2 cellular contexts compared by ENCODE assay signal in the genomic region with DNA sequence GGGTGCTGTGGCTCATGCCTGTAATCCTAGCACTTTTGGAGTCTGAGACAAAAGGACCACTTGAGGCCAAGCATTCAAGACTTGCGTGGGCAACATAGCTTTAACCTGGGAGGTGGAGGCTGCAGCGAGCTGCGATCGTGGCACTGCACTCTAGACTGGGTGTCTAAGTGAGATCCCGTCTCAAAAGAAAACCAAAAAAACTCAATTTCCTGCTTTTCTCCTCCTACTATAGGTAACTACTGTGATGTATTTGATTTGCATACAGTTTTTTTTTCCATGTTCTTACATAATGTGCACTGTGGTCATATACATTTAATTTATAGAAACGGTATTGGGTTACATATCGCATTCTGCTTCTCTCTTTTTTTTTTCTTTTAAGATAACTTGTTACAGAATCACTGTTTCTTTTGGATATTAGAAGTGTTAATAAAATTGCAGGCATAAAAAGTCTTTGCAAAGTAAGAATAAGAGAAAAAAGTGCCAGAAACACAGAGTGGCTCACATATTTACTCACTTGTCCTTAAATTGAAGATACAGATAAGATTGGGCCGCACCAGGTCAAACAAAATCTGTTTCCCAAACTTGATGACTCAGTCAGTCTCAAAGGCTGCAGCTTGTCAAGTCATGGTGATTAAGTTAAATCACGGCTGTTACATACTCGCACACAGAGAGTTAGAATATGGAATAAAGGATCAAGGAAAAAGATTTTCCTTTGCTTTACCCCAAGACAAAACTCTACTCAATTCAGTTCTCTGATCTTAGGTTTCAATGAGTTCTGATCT.
TF ChIP-seq lines count a peak whose summit lies in the region.

No MANE protein-coding gene starts in this region.

TF ChIP-seq in A549, 52 proteins besides CTCF, POLR2A, EP300 and RAD21 (continues in another document):
- no peak for TF ChIP-seq POLR2AphosphoS2 (conservative IDR thresholded peaks at IDR 0.05; ENCODE audit: low read length)
- TF ChIP-seq CHD4 (IDR thresholded peaks at IDR 0.05; ENCODE audit: borderline replicate concordance): no peak
- TF ChIP-seq MYC (IDR thresholded peaks at IDR 0.05; ENCODE audit: borderline replicate concordance, low read length): no peak
- TF ChIP-seq JUNB (IDR thresholded peaks at IDR 0.05): peak; percentile 48; the same call in 1 of the 2 replicates
- no peak for TF ChIP-seq FOXS1 (CRISPR knock-in tag; IDR thresholded peaks at IDR 0.05)
- TF ChIP-seq, protein P1, sequence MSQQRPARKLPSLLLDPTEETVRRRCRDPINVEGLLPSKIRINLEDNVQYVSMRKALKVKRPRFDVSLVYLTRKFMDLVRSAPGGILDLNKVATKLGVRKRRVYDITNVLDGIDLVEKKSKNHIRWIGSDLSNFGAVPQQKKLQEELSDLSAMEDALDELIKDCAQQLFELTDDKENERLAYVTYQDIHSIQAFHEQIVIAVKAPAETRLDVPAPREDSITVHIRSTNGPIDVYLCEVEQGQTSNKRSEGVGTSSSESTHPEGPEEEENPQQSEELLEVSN (IDR thresholded peaks at IDR 0.05; ENCODE audit: borderline replicate concordance, low read depth): no peak
- TF ChIP-seq MAFK (IDR thresholded peaks at IDR 0.05; ENCODE audit: partially characterized antibody): peak; percentile 98
- peak; percentile 55; the same call in 1 of the 2 replicates for TF ChIP-seq FOSB (CRISPR knock-in tag; IDR thresholded peaks at IDR 0.05)
- no peak for TF ChIP-seq ZNF302 (CRISPR knock-in tag; IDR thresholded peaks at IDR 0.05)
- no peak for TF ChIP-seq EHMT2 (IDR thresholded peaks at IDR 0.05; ENCODE audit: low read depth)
- TF ChIP-seq, protein P2, sequence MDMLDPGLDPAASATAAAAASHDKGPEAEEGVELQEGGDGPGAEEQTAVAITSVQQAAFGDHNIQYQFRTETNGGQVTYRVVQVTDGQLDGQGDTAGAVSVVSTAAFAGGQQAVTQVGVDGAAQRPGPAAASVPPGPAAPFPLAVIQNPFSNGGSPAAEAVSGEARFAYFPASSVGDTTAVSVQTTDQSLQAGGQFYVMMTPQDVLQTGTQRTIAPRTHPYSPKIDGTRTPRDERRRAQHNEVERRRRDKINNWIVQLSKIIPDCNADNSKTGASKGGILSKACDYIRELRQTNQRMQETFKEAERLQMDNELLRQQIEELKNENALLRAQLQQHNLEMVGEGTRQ (IDR thresholded peaks at IDR 0.05): no peak
- no peak for TF ChIP-seq MAZ (IDR thresholded peaks at IDR 0.05; ENCODE audit: borderline replicate concordance, low read depth, low read length)
- no peak for TF ChIP-seq EHF (CRISPR knock-in tag; IDR thresholded peaks at IDR 0.05)
- TF ChIP-seq CEBPB (IDR thresholded peaks at IDR 0.05): no peak
- TF ChIP-seq RNF2 (IDR thresholded peaks at IDR 0.05; ENCODE audit: borderline replicate concordance, low read depth): no peak
- TF ChIP-seq KDM5A (IDR thresholded peaks at IDR 0.05): no peak
- TF ChIP-seq SMC3 (IDR thresholded peaks at IDR 0.05): no peak
- TF ChIP-seq, protein P3, sequence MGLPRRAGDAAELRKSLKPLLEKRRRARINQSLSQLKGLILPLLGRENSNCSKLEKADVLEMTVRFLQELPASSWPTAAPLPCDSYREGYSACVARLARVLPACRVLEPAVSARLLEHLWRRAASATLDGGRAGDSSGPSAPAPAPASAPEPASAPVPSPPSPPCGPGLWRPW (IDR thresholded peaks at IDR 0.05): no peak
- TF ChIP-seq TFCP2L1 (CRISPR knock-in tag; IDR thresholded peaks at IDR 0.05): no peak
- TF ChIP-seq, protein P4, sequence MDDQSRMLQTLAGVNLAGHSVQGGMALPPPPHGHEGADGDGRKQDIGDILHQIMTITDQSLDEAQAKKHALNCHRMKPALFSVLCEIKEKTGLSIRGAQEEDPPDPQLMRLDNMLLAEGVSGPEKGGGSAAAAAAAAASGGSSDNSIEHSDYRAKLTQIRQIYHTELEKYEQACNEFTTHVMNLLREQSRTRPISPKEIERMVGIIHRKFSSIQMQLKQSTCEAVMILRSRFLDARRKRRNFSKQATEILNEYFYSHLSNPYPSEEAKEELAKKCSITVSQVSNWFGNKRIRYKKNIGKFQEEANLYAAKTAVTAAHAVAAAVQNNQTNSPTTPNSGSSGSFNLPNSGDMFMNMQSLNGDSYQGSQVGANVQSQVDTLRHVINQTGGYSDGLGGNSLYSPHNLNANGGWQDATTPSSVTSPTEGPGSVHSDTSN (IDR thresholded peaks at IDR 0.05): no peak
- no peak for TF ChIP-seq PHF8 (IDR thresholded peaks at IDR 0.05; ENCODE audit: borderline replicate concordance, low read depth)
- TF ChIP-seq RARB (CRISPR knock-in tag; IDR thresholded peaks at IDR 0.05): no peak
- no peak for TF ChIP-seq ZC3H11A (IDR thresholded peaks at IDR 0.05)
- TF ChIP-seq NR3C1 (IDR thresholded peaks at IDR 0.05): no peak
- no peak for TF ChIP-seq FOSL2 (IDR thresholded peaks at IDR 0.05)
- TF ChIP-seq FOSL2 (CRISPR knock-in tag; IDR thresholded peaks at IDR 0.05): peak; percentile 90
- TF ChIP-seq ESRRA (IDR thresholded peaks at IDR 0.05; ENCODE audit: borderline replicate concordance, low read length): no peak
- TF ChIP-seq NPAS2 (CRISPR knock-in tag; IDR thresholded peaks at IDR 0.05; ENCODE audit: borderline replicate concordance): no peak
- no peak for TF ChIP-seq HOXB13 (CRISPR knock-in tag; IDR thresholded peaks at IDR 0.05; ENCODE audit: low read depth)
- no peak for TF ChIP-seq RCOR1 (IDR thresholded peaks at IDR 0.05; ENCODE audit: low read depth, low read length)
- TF ChIP-seq, protein P5, sequence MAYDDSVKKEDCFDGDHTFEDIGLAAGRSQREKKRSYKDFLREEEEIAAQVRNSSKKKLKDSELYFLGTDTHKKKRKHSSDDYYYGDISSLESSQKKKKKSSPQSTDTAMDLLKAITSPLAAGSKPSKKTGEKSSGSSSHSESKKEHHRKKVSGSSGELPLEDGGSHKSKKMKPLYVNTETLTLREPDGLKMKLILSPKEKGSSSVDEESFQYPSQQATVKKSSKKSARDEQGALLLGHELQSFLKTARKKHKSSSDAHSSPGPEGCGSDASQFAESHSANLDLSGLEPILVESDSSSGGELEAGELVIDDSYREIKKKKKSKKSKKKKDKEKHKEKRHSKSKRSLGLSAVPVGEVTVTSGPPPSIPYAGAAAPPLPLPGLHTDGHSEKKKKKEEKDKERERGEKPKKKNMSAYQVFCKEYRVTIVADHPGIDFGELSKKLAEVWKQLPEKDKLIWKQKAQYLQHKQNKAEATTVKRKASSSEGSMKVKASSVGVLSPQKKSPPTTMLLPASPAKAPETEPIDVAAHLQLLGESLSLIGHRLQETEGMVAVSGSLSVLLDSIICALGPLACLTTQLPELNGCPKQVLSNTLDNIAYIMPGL (CRISPR knock-in tag; IDR thresholded peaks at IDR 0.05; ENCODE audit: borderline replicate concordance): no peak
- TF ChIP-seq SREBF2 (IDR thresholded peaks at IDR 0.05): no peak
- TF ChIP-seq HDAC2 (IDR thresholded peaks at IDR 0.05): no peak
- TF ChIP-seq, protein P6, sequence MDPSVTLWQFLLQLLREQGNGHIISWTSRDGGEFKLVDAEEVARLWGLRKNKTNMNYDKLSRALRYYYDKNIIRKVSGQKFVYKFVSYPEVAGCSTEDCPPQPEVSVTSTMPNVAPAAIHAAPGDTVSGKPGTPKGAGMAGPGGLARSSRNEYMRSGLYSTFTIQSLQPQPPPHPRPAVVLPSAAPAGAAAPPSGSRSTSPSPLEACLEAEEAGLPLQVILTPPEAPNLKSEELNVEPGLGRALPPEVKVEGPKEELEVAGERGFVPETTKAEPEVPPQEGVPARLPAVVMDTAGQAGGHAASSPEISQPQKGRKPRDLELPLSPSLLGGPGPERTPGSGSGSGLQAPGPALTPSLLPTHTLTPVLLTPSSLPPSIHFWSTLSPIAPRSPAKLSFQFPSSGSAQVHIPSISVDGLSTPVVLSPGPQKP (IDR thresholded peaks at IDR 0.05; ENCODE audit: low read depth, low read length): no peak
- peak; percentile 85 for TF ChIP-seq GATA3 (IDR thresholded peaks at IDR 0.05; ENCODE audit: borderline replicate concordance)

TF ChIP-seq in K562, 482 proteins besides CTCF, POLR2A, EP300 and RAD21 (continues in another document):
- TF ChIP-seq TARDBP (IDR thresholded peaks at IDR 0.05) (no peak), PPARD (CRISPR knock-in tag; IDR thresholded peaks at IDR 0.05) (no peak), RFX7 (CRISPR knock-in tag; IDR thresholded peaks at IDR 0.05) (no peak), EP400 (IDR thresholded peaks at IDR 0.05) (no peak), ZZZ3 (IDR thresholded peaks at IDR 0.05) (no peak), RAD51 (IDR thresholded peaks at IDR 0.05; ENCODE audit: borderline replicate concordance, low read depth) (no peak), RBM15 (IDR thresholded peaks at IDR 0.05; ENCODE audit: insufficient read depth, low read length) (no peak), DMBX1 (CRISPR knock-in tag; IDR thresholded peaks at IDR 0.05; ENCODE audit: borderline replicate concordance) (no peak), HMG20B (CRISPR knock-in tag; IDR thresholded peaks at IDR 0.05) (no peak), ZNF121 (CRISPR knock-in tag; conservative IDR thresholded peaks at IDR 0.05) (no peak), GATA2 (CRISPR knock-in tag; IDR thresholded peaks at IDR 0.05) (no peak), ZNF347 (CRISPR knock-in tag; IDR thresholded peaks at IDR 0.05; ENCODE audit: low read depth) (no peak), ZNF140 (CRISPR knock-in tag; IDR thresholded peaks at IDR 0.05) (no peak), BDP1 (IDR thresholded peaks at IDR 0.05; ENCODE audit: insufficient read depth, insufficient read length) (no peak), PRPF4 (IDR thresholded peaks at IDR 0.05; ENCODE audit: insufficient read depth, low read depth, low read length, poor library complexity, severe bottlenecking) (no peak), PCBP2 (IDR thresholded peaks at IDR 0.05; ENCODE audit: low read depth, low read length, poor library complexity, severe bottlenecking) (no peak), NCOA2 (IDR thresholded peaks at IDR 0.05; ENCODE audit: partially characterized antibody in 2 of 2) (peak in 1 of 2 experiments; percentile 44)
- TF ChIP-seq, protein P7, sequence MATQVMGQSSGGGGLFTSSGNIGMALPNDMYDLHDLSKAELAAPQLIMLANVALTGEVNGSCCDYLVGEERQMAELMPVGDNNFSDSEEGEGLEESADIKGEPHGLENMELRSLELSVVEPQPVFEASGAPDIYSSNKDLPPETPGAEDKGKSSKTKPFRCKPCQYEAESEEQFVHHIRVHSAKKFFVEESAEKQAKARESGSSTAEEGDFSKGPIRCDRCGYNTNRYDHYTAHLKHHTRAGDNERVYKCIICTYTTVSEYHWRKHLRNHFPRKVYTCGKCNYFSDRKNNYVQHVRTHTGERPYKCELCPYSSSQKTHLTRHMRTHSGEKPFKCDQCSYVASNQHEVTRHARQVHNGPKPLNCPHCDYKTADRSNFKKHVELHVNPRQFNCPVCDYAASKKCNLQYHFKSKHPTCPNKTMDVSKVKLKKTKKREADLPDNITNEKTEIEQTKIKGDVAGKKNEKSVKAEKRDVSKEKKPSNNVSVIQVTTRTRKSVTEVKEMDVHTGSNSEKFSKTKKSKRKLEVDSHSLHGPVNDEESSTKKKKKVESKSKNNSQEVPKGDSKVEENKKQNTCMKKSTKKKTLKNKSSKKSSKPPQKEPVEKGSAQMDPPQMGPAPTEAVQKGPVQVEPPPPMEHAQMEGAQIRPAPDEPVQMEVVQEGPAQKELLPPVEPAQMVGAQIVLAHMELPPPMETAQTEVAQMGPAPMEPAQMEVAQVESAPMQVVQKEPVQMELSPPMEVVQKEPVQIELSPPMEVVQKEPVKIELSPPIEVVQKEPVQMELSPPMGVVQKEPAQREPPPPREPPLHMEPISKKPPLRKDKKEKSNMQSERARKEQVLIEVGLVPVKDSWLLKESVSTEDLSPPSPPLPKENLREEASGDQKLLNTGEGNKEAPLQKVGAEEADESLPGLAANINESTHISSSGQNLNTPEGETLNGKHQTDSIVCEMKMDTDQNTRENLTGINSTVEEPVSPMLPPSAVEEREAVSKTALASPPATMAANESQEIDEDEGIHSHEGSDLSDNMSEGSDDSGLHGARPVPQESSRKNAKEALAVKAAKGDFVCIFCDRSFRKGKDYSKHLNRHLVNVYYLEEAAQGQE (CRISPR knock-in tag; IDR thresholded peaks at IDR 0.05; ENCODE audit: low read depth): no peak
- TF ChIP-seq, protein P8, sequence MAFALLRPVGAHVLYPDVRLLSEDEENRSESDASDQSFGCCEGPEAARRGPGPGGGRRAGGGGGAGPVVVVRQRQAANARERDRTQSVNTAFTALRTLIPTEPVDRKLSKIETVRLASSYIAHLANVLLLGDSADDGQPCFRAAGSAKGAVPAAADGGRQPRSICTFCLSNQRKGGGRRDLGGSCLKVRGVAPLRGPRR (CRISPR knock-in tag; IDR thresholded peaks at IDR 0.05): no peak
- TF ChIP-seq, protein P9, sequence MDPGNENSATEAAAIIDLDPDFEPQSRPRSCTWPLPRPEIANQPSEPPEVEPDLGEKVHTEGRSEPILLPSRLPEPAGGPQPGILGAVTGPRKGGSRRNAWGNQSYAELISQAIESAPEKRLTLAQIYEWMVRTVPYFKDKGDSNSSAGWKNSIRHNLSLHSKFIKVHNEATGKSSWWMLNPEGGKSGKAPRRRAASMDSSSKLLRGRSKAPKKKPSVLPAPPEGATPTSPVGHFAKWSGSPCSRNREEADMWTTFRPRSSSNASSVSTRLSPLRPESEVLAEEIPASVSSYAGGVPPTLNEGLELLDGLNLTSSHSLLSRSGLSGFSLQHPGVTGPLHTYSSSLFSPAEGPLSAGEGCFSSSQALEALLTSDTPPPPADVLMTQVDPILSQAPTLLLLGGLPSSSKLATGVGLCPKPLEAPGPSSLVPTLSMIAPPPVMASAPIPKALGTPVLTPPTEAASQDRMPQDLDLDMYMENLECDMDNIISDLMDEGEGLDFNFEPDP (CRISPR knock-in tag; IDR thresholded peaks at IDR 0.05): no peak
- TF ChIP-seq, protein P6 (CRISPR knock-in tag; IDR thresholded peaks at IDR 0.05): no peak
- TF ChIP-seq, protein P10, sequence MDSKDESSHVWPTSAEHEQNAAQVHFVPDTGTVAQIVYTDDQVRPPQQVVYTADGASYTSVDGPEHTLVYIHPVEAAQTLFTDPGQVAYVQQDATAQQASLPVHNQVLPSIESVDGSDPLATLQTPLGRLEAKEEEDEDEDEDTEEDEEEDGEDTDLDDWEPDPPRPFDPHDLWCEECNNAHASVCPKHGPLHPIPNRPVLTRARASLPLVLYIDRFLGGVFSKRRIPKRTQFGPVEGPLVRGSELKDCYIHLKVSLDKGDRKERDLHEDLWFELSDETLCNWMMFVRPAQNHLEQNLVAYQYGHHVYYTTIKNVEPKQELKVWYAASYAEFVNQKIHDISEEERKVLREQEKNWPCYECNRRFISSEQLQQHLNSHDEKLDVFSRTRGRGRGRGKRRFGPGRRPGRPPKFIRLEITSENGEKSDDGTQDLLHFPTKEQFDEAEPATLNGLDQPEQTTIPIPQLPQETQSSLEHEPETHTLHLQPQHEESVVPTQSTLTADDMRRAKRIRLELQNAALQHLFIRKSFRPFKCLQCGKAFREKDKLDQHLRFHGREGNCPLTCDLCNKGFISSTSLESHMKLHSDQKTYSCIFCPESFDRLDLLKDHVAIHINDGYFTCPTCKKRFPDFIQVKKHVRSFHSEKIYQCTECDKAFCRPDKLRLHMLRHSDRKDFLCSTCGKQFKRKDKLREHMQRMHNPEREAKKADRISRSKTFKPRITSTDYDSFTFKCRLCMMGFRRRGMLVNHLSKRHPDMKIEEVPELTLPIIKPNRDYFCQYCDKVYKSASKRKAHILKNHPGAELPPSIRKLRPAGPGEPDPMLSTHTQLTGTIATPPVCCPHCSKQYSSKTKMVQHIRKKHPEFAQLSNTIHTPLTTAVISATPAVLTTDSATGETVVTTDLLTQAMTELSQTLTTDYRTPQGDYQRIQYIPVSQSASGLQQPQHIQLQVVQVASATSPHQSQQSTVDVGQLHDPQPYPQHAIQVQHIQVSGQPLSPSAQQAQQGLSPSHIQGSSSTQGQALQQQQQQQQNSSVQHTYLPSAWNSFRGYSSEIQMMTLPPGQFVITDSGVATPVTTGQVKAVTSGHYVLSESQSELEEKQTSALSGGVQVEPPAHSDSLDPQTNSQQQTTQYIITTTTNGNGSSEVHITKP (IDR thresholded peaks at IDR 0.05; ENCODE audit: partially characterized antibody): no peak
